1 cellular context compared by ENCODE assay signal in genomic region chr14:52365071-52365470, GRCh38.
TF ChIP-seq lines count a peak whose summit lies in the region.

No MANE protein-coding gene starts in this region.

TF ChIP-seq in IMR-90, 13 proteins besides CTCF, POLR2A, EP300 and RAD21 (continued from another document):
- TF ChIP-seq ELK1 (IDR thresholded peaks at IDR 0.05; ENCODE audit: borderline replicate concordance, low read depth, low read length) = no peak
- no peak for TF ChIP-seq MXI1 (IDR thresholded peaks at IDR 0.05; ENCODE audit: borderline replicate concordance, low read depth, low read length)
- no peak for TF ChIP-seq USF2 (IDR thresholded peaks at IDR 0.05; ENCODE audit: low read depth, low read length)
- TF ChIP-seq MAZ (IDR thresholded peaks at IDR 0.05; ENCODE audit: borderline replicate concordance, low read depth, low read length) = no peak
- TF ChIP-seq BHLHE40 (IDR thresholded peaks at IDR 0.05; ENCODE audit: low read depth, low read length) = no peak
- TF ChIP-seq NFE2L2 (IDR thresholded peaks at IDR 0.05; ENCODE audit: low read depth, low read length) = no peak
- TF ChIP-seq MAFK (IDR thresholded peaks at IDR 0.05; ENCODE audit: low read depth, low read length) = no peak
- no peak for TF ChIP-seq SMC3 (IDR thresholded peaks at IDR 0.05; ENCODE audit: low read depth, low read length)
- TF ChIP-seq CHD1 (IDR thresholded peaks at IDR 0.05; ENCODE audit: low read depth, low read length) = no peak
- TF ChIP-seq FOS (IDR thresholded peaks at IDR 0.05; ENCODE audit: low read depth, low read length) = no peak
- TF ChIP-seq CEBPB (IDR thresholded peaks at IDR 0.05; ENCODE audit: low read depth, low read length) = no peak
- no peak for TF ChIP-seq RCOR1 (IDR thresholded peaks at IDR 0.05; ENCODE audit: insufficient replicate concordance, low read length)
TF ChIP-seq in IMR-90: peak in this region for 0.
